Comparison of ENCODE assay signal across 8 cellular contexts in the genomic region with DNA sequence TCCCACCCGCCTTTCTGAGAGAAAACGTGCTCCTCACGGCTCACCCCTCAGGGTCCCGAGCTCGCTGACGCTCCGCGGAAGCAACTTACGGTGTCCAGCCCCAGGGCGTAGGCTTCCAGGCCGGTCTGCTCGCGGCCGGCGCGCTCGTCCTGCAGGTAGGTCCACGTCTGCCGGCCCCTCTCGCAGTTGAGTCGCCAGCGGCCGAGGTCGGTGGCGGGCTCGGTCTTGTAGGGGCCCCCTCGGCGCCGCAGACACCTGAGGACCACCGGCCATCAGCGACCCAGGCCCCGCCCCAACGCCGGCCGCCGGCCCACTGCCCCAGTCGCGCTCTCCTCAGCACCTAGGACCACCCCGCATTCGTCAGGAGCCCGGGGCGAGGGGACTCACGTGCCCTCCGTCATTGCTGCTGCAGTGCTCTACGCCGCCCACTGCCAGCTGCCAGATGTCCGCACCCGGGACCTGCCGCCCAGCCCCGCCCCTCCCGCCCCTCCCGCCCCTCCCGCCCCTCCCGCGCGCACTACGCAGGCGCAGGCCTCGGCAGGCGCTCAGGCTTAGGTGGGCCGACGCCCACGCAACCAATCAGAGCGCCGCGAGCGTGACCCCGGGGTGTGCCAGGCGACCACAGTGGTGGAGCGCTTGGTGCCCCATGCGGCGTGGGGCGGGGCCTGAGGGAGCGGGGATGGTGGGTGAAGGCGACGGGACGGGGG. TPM values are rescaled to one million over a fixed set of nuclear protein-coding genes. Genes with fewer than 3 reads are reported as not detected.
DNase-seq lines count a peak whose midpoint lies in the region; ATAC-seq and TF ChIP-seq lines count a peak whose summit lies in the region.

Gene LSS (minus strand): TSS at position 430 of the 707 bp plus-strand sequence. CDS start 29 bp downstream, at position 401.

- ATAC-seq in DND-41 (ENCODE audit: insufficient read depth, low read depth) (peak; percentile 94), naive B cell (ENCODE audit: low read depth in 2 of 2) (peak; percentile 93 to 95)
- ATAC-seq in stimulated activated effector memory CD8-positive, alpha-beta T cell treated with anti-CD3 and anti-CD28 coated beads, Interleukin-12 subunit alpha, Interleukin-12 subunit beta, amount 100 ng/mL, for 72 hours, result peak; percentile 94

- peak within 1 kb of the TSS; percentile 82 to 99 (median 96) for H3K4me3 Mint-ChIP-seq in naive B cell
- H3K4me3 Mint-ChIP-seq in stimulated activated effector memory CD8-positive, alpha-beta T cell treated with anti-CD3 and anti-CD28 coated beads, Interleukin-12 subunit alpha, Interleukin-12 subunit beta, amount 100 ng/mL, for 72 hours, result peak within 1 kb of the TSS; percentile 85

- H3K4me3 ChIP-seq in DND-41 (ENCODE audit: low read depth in 1 of 2, low read length in 2 of 2), result peak within 1 kb of the TSS; percentile 67 to 93
- peak within 1 kb of the TSS; percentile 78 for H3K4me3 ChIP-seq in LNCaP clone FGC (ENCODE audit: low read depth, low read length)

- H2AFZ ChIP-seq in DND-41 (ENCODE audit: low read depth, low read length), result peak within 1 kb of the TSS; percentile 91

- H3K4me2 ChIP-seq in DND-41 (ENCODE audit: insufficient read depth, low read length), result peak within 1 kb of the TSS; percentile 93

- DNase-seq in DND-41 (peak; percentile 99), GOT3 (lab: John Stamatoyannopoulos, UW) (peak; percentile 90), LNCaP clone FGC (ENCODE audit: low read depth) (peak; percentile 91), RPMI8226 (peak; percentile 100), fibroblast of gingiva (ENCODE audit: low read depth) (peak; percentile 99), naive B cell (peak; percentile 99)
- DNase-seq in activated T-helper 1 cell treated with anti-CD3 and anti-CD28 coated beads, Interleukin-2, amount 50 U/mL, for 16 hours (ENCODE audit: low read depth in 1 of 2, low spot score in 1 of 2), result peak; percentile 96 to 98
- peak; percentile 90 to 98 for DNase-seq in stimulated activated effector memory CD8-positive, alpha-beta T cell treated with anti-CD3 and anti-CD28 coated beads, Interleukin-12 subunit alpha, Interleukin-12 subunit beta, amount 100 ng/mL, for 72 hours (ENCODE audit: low spot score in 2 of 2)

- H3K4me1 Mint-ChIP-seq in naive B cell, result peaks cover 28 to 50% (median 38%) of the 10 kb centered on the region in 3 donors
- peaks cover 56% of the 10 kb centered on the region for H3K4me1 Mint-ChIP-seq in stimulated activated effector memory CD8-positive, alpha-beta T cell treated with anti-CD3 and anti-CD28 coated beads, Interleukin-12 subunit alpha, Interleukin-12 subunit beta, amount 100 ng/mL, for 72 hours

- TF ChIP-seq CTCF in DND-41 (IDR thresholded peaks at IDR 0.05; ENCODE audit: borderline replicate concordance, extremely low read depth, low read length, poor library complexity, severe bottlenecking) (no peak), LNCaP clone FGC (IDR thresholded peaks at IDR 0.05; ENCODE audit: control insufficient read depth, extremely low read depth, insufficient read depth) (no peak)

- peaks cover 34% of the 10 kb centered on the region for H3K36me3 ChIP-seq in DND-41 (ENCODE audit: insufficient read depth, low read length)

- peaks cover 72% of the 10 kb centered on the region for H3K79me2 ChIP-seq in DND-41 (ENCODE audit: insufficient read depth, low read length)

- H4K20me1 ChIP-seq in DND-41 (ENCODE audit: insufficient read depth, low read length), result peaks cover 18% of the 10 kb centered on the region; the same call in 1 of the 2 replicates

- no peaks in the 10 kb centered on the region for H3K27me3 ChIP-seq in DND-41 (ENCODE audit: insufficient read depth, low read length, poor library complexity)

- no peaks in the 10 kb centered on the region for H3K27me3 Mint-ChIP-seq in naive B cell

- no peaks in the 10 kb centered on the region for H3K9me3 Mint-ChIP-seq in naive B cell
- H3K9me3 Mint-ChIP-seq in stimulated activated effector memory CD8-positive, alpha-beta T cell treated with anti-CD3 and anti-CD28 coated beads, Interleukin-12 subunit alpha, Interleukin-12 subunit beta, amount 100 ng/mL, for 72 hours, result no peaks in the 10 kb centered on the region

- peak within 1 kb of the TSS; percentile 84 to 99 (median 93) for H3K27ac Mint-ChIP-seq in naive B cell
- H3K27ac Mint-ChIP-seq in stimulated activated effector memory CD8-positive, alpha-beta T cell treated with anti-CD3 and anti-CD28 coated beads, Interleukin-12 subunit alpha, Interleukin-12 subunit beta, amount 100 ng/mL, for 72 hours, result peak within 1 kb of the TSS; percentile 96

- peak within 1 kb of the TSS; percentile 80 for H3K27ac ChIP-seq in DND-41 (ENCODE audit: low read length)

- no peaks in the 10 kb centered on the region for H3K36me3 Mint-ChIP-seq in naive B cell
- peaks cover 17% of the 10 kb centered on the region for H3K36me3 Mint-ChIP-seq in stimulated activated effector memory CD8-positive, alpha-beta T cell treated with anti-CD3 and anti-CD28 coated beads, Interleukin-12 subunit alpha, Interleukin-12 subunit beta, amount 100 ng/mL, for 72 hours

- H3K9ac ChIP-seq in DND-41 (ENCODE audit: low read depth, low read length), result peak within 1 kb of the TSS; percentile 84

- H3K4me1 ChIP-seq in DND-41 (ENCODE audit: insufficient read depth, low read length), result peaks cover 50% of the 10 kb centered on the region

- H3K9me3 ChIP-seq in DND-41 (ENCODE audit: insufficient read depth, low read length, severe bottlenecking), result no peaks in the 10 kb centered on the region

RNA-seq across cellular contexts. Expression of gene LSS, which starts in this region (rescaled TPM):
- 10 to 100 TPM in 2 of 6 donors, 1 to 10 TPM in 4; 6.4 to 10.5 (median 8.9) TPM for polyA plus RNA-seq in naive B cell (ENCODE audit: low read depth in 6 of 6)

Comparison
In these comparisons a context has a peak if more than half of its experiments do, and no peak if none do; other contexts are left out.
1. Peak in every context shown above with its lines: DNase-seq, ATAC-seq, H3K4me3 ChIP-seq and H3K27ac ChIP-seq.